ENCODE assay signal across 33 cellular contexts in genomic region chr10:60578217-60578616, GRCh38.
"Had no signal": no experiment of that assay in that cellular context is flagged by ENCODE, and none has a peak within 500 bp of the region (broad histone marks: within the 10 kb centered on the region; RNA-seq: fewer than 3 reads in every experiment).

No MANE protein-coding gene starts in this region.

- H2AFZ ChIP-seq: neural progenitor cell, parathyroid adenoma had no signal

- H3K36me3 Mint-ChIP-seq: activated naive CD8-positive, alpha-beta T cell treated with anti-CD3 and anti-CD28 coated beads for 36 hours; brain; natural killer cell; neural progenitor cell had no signal

- H3K27me3 ChIP-seq: adrenal gland, esophagus muscularis mucosa, heart right ventricle, left lung, neural progenitor cell, right atrium auricular region, stomach, thyroid gland had no signal

- H3K4me1 ChIP-seq: left lung, lower lobe of right lung had no signal

- H3K4me2 ChIP-seq: neural progenitor cell had no signal

- H3K36me3 ChIP-seq: adrenal gland, esophagus muscularis mucosa, heart right ventricle, left lung, lower lobe of right lung, neural progenitor cell, right atrium auricular region, stomach, thyroid gland had no signal

- H3K4me3 Mint-ChIP-seq: activated CD4-positive, alpha-beta memory T cell treated with anti-CD3 and anti-CD28 coated beads for 36 hours; activated CD4-positive, alpha-beta T cell treated with anti-CD3 and anti-CD28 coated beads, Interleukin-2, amount 10 ng/mL, durations not matched to agents 24 days and 14 days; activated naive CD4-positive, alpha-beta T cell treated with anti-CD3 and anti-CD28 coated beads for 36 hours; activated naive CD8-positive, alpha-beta T cell treated with anti-CD3 and anti-CD28 coated beads for 36 hours; activated T-helper 1 cell treated with anti-CD3 and anti-CD28 coated beads, Interleukin-12 subunit alpha, Interleukin-12 subunit beta, Interleukin-2, Interleukin-4 antibody, amounts not matched to agents 30 ng/mL and 10 ng/mL and 1 ng/mL, durations not matched to agents 14 hours and 24 hours and 36 hours; brain; endodermal cell; natural killer cell; neural progenitor cell; stimulated activated naive B cell treated with anti-CD40 and anti-IgM and Interleukin-4, amounts not matched to agents 10 μg/mL and 1 μg/mL and 100 μg/mL, for 72 hours; T-helper 1 cell treated with Interleukin-12 subunit alpha and Interleukin-12 subunit beta and Interleukin-4 antibody, amounts not matched to agents 30 μg/mL and 1 μg/mL, for 36 hours had no signal

- H3K27ac Mint-ChIP-seq: activated CD4-positive, alpha-beta memory T cell treated with anti-CD3 and anti-CD28 coated beads for 36 hours; activated CD4-positive, alpha-beta T cell treated with anti-CD3 and anti-CD28 coated beads, Interleukin-2, amount 10 ng/mL, durations not matched to agents 24 days and 14 days; activated naive CD4-positive, alpha-beta T cell treated with anti-CD3 and anti-CD28 coated beads for 36 hours; activated naive CD8-positive, alpha-beta T cell treated with anti-CD3 and anti-CD28 coated beads for 36 hours; activated T-helper 1 cell treated with anti-CD3 and anti-CD28 coated beads, Interleukin-12 subunit alpha, Interleukin-12 subunit beta, Interleukin-2, Interleukin-4 antibody, amounts not matched to agents 30 ng/mL and 10 ng/mL and 1 ng/mL, durations not matched to agents 14 hours and 24 hours and 36 hours; brain; endodermal cell; natural killer cell; neural progenitor cell; stimulated activated naive B cell treated with anti-CD40 and anti-IgM and Interleukin-4, amounts not matched to agents 10 μg/mL and 1 μg/mL and 100 μg/mL, for 72 hours; T-helper 1 cell treated with Interleukin-12 subunit alpha and Interleukin-12 subunit beta and Interleukin-4 antibody, amounts not matched to agents 30 μg/mL and 1 μg/mL, for 36 hours had no signal

- H3K27ac ChIP-seq: adrenal gland, esophagus muscularis mucosa, heart right ventricle, left lung, lower lobe of right lung, neural progenitor cell, parathyroid adenoma, right atrium auricular region, stomach, thyroid gland had no signal

- DNase-seq: activated CD4-positive, alpha-beta memory T cell treated with anti-CD3 and anti-CD28 coated beads for 36 hours; activated CD4-positive, alpha-beta T cell treated with anti-CD3 and anti-CD28 coated beads, Interleukin-2, amount 10 ng/mL, durations not matched to agents 24 days and 14 days; activated CD4-positive, CD25-positive, alpha-beta regulatory T cell treated with anti-CD3 and anti-CD28 coated beads, Interleukin-2, amount 50 U/mL, for 72 hours; activated CD8-positive, alpha-beta memory T cell treated with anti-CD3 and anti-CD28 coated beads, Interleukin-2, amount 50 U/mL, for 4 hours; activated effector memory CD4-positive, alpha-beta T cell treated with anti-CD3 and anti-CD28 coated beads, Interleukin-2, amount 50 U/mL, for 16 hours; activated naive CD4-positive, alpha-beta T cell treated with anti-CD3 and anti-CD28 coated beads for 36 hours; activated naive CD8-positive, alpha-beta T cell treated with anti-CD3 and anti-CD28 coated beads for 36 hours; activated T-cell treated with anti-CD3 and anti-CD28 coated beads, Interleukin-2, amount 50 U/mL, for 1 hour; adrenal gland; aorta; caudate nucleus; cortex of kidney; endodermal cell; foreskin melanocyte; heart right ventricle; left lung; lower lobe of right lung; mesendoderm; natural killer cell; occipital lobe; stimulated activated CD4-positive, alpha-beta T cell treated with anti-CD3 and anti-CD28 coated beads, Interleukin-15, amount 100 ng/mL, for 24 hours; stimulated activated CD4-positive, alpha-beta T cell treated with anti-CD3 and anti-CD28 coated beads, Interleukin-2, amount 100 ng/mL, for 24 hours; stimulated activated naive B cell treated with anti-CD40 and anti-IgM and Interleukin-4, amounts not matched to agents 10 μg/mL and 1 μg/mL and 100 μg/mL, for 72 hours; stomach; T1000; thyroid gland had no signal

- H3K9ac ChIP-seq: neural progenitor cell, parathyroid adenoma had no signal

- H3K79me2 ChIP-seq: parathyroid adenoma had no signal

- H3K9me3 ChIP-seq: adrenal gland, esophagus muscularis mucosa, heart right ventricle, left lung, lower lobe of right lung, right atrium auricular region, stomach, thyroid gland had no signal

- H3K27me3 Mint-ChIP-seq: activated CD4-positive, alpha-beta memory T cell treated with anti-CD3 and anti-CD28 coated beads for 36 hours; activated CD4-positive, alpha-beta T cell treated with anti-CD3 and anti-CD28 coated beads, Interleukin-2, amount 10 ng/mL, durations not matched to agents 24 days and 14 days had no signal

- H3K4me3 ChIP-seq: adrenal gland, esophagus muscularis mucosa, heart right ventricle, left lung, lower lobe of right lung, neural progenitor cell, right atrium auricular region, stomach, thyroid gland had no signal

- ATAC-seq: heart right ventricle; left lung; lower lobe of right lung; natural killer cell; stimulated activated naive B cell treated with anti-CD40 and anti-IgM and Interleukin-4, amounts not matched to agents 10 μg/mL and 1 μg/mL and 100 μg/mL, for 72 hours had no signal
